ENCODE assay signal across 17 cellular contexts in the genomic region with DNA sequence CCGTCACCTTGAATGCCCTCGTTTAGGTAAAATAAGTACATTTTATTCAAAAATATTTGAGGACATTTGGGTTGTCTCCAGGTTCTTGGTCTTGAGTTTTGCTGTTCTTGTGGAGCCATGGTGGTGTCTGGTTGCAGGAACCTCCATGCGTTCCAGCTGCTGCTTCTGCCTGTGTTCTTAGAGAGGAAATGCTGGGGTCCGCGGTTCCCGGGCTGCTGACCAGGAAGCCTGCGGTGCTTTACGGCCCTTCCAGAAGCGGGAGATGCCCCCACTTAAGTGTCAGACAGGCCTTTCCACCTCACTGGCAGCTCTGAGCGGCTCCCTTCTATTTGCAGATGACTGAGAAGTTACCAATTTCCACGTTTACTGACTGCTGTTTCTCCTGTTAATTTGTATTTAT.
DNase-seq lines count a peak whose midpoint lies in the region; ATAC-seq, FAIRE-seq and TF ChIP-seq lines count a peak whose summit lies in the region.
"Had no signal": no experiment of that assay in that cellular context is flagged by ENCODE, and none has a peak within 500 bp of the region (broad histone marks: within the 10 kb centered on the region; RNA-seq: fewer than 3 reads in every experiment).

No MANE protein-coding gene starts in this region.

- no peak overlapping the region for H3K9ac ChIP-seq in muscle layer of colon (ENCODE audit: low read length)

- DNase-seq in left ventricle myocardium inferior (no peak), right cardiac atrium (no peak), choroid plexus epithelial cell (ENCODE audit: low read depth) (peak; percentile 78), NCI-H446 treated with DMSO at 0.1 percent for 48 hours (lab: John Stamatoyannopoulos, UW) (no peak), GM12891 (ENCODE audit: insufficient read length, low spot score) (no peak)
- no peak for DNase-seq in naive thymus-derived CD8-positive, alpha-beta T cell
- DNase-seq: activated B cell treated with CpG ODN at 0.5 μM for 24 hours; activated effector memory CD4-positive, alpha-beta T cell treated with Interleukin-2 at 50 U/mL for 16 hours; aorta; CD4-positive, alpha-beta memory T cell; HCEC 1CT; naive B cell; stimulated activated CD4-positive, alpha-beta T cell treated with anti-CD3 and anti-CD28 coated beads, Interleukin-1b, Interleukin-23, amount 100 ng/mL, for 48 hours had no signal

- no peaks in the 10 kb centered on the region for H3K9me3 Mint-ChIP-seq in naive thymus-derived CD8-positive, alpha-beta T cell
- H3K9me3 Mint-ChIP-seq: activated B cell treated with CpG ODN at 0.5 μM for 24 hours; CD4-positive, alpha-beta memory T cell; dendritic cell treated with granulocyte-macrophage colony-stimulating factor and Interleukin-4, amounts not matched to agents 40 ng/mL and 50 ng/mL, for 4 days; naive B cell had no signal

- intact Hi-C loops in left ventricle myocardium inferior (cut with micrococcal nuclease): no loop called here
- intact Hi-C loops in right cardiac atrium (cut with DNase I): loop anchor here in 1 of 4 donors (10.0 kb wide), 1 partner anchor 64 kb away; the partner anchor contains the start of gene LRP5

- no peak for FAIRE-seq in GM12891 (lab: Jason Lieb, UNC)

- TF ChIP-seq POLR2A in GM12891 (IDR thresholded peaks at IDR 0.05; ENCODE audit: low read depth, low read length): no peak

- ATAC-seq in right cardiac atrium: no peak
- ATAC-seq in naive thymus-derived CD8-positive, alpha-beta T cell: no peak
- ATAC-seq in HG03432 (IDR thresholded peaks at IDR 0.05; ENCODE audit: unreplicated experiment): no peak
- ATAC-seq: esophagus mucosa had no signal

- H3K36me3 ChIP-seq in left ventricle myocardium inferior (peaks cover 4% of the 10 kb centered on the region), muscle layer of colon (ENCODE audit: insufficient read depth, low read length) (peaks cover 4% of the 10 kb centered on the region)

- H3K4me3 ChIP-seq in left ventricle myocardium inferior: no peak overlapping the region
- no peak overlapping the region for H3K4me3 ChIP-seq in right cardiac atrium (ENCODE audit: low read length)
- no peak overlapping the region for H3K4me3 ChIP-seq in choroid plexus epithelial cell (ENCODE audit: low read depth, low read length)
- H3K4me3 ChIP-seq in muscle layer of colon (ENCODE audit: low read depth in 1 of 2, low read length in 2 of 2): no peak overlapping the region

- no peaks in the 10 kb centered on the region for H3K9me3 ChIP-seq in left ventricle myocardium inferior (replicated peaks)
- no peaks in the 10 kb centered on the region for H3K9me3 ChIP-seq in right cardiac atrium (ENCODE audit: control insufficient read depth, low read length)
- H3K9me3 ChIP-seq in muscle layer of colon (ENCODE audit: low read length): no peaks in the 10 kb centered on the region

- peaks cover 19 to 26% (median 22%) of the 10 kb centered on the region in 4 donors for H3K4me1 Mint-ChIP-seq in naive thymus-derived CD8-positive, alpha-beta T cell

- peak overlapping the region; percentile 87 for H3K27ac ChIP-seq in left ventricle myocardium inferior (replicated peaks)
- H3K27ac ChIP-seq in right cardiac atrium (ENCODE audit: low read length): no peak overlapping the region
- peak overlapping the region; percentile 12 for H3K27ac ChIP-seq in muscle layer of colon (ENCODE audit: low read depth, low read length)

- no peaks in the 10 kb centered on the region for H3K27me3 ChIP-seq in left ventricle myocardium inferior (ENCODE audit: low read depth)
- no peaks in the 10 kb centered on the region for H3K27me3 ChIP-seq in right cardiac atrium (ENCODE audit: control insufficient read depth, insufficient read depth)
- H3K27me3 ChIP-seq in muscle layer of colon (ENCODE audit: control insufficient read depth in 1 of 2, insufficient read depth in 2 of 2, low read length in 2 of 2): no peaks in the 10 kb centered on the region

- no peak overlapping the region for H3K4me3 Mint-ChIP-seq in naive thymus-derived CD8-positive, alpha-beta T cell
- H3K4me3 Mint-ChIP-seq: CD4-positive, alpha-beta memory T cell had no signal

- no peaks in the 10 kb centered on the region for H3K36me3 Mint-ChIP-seq in naive thymus-derived CD8-positive, alpha-beta T cell
- H3K36me3 Mint-ChIP-seq: CD4-positive, alpha-beta memory T cell; naive B cell had no signal

- H3K27ac Mint-ChIP-seq in naive thymus-derived CD8-positive, alpha-beta T cell: no peak overlapping the region

- TF ChIP-seq CTCF in left ventricle myocardium inferior (IDR thresholded peaks at IDR 0.05; ENCODE audit: borderline replicate concordance) (no peak), choroid plexus epithelial cell (conservative IDR thresholded peaks at IDR 0.05; ENCODE audit: low read depth, low read length) (no peak)

- POLR2A ChIA-PET in naive thymus-derived CD8-positive, alpha-beta T cell (lab: Charles Lee): no interaction called here

- H3K27me3 Mint-ChIP-seq in naive thymus-derived CD8-positive, alpha-beta T cell: peaks cover 0 to 11% (median 1%) of the 10 kb centered on the region in 5 donors

- H3K4me1 ChIP-seq in left ventricle myocardium inferior (peaks cover 99% of the 10 kb centered on the region), right cardiac atrium (ENCODE audit: control insufficient read depth, insufficient read depth, low read length) (peaks cover 29% of the 10 kb centered on the region), muscle layer of colon (ENCODE audit: insufficient read depth, low read length) (peaks cover 60% of the 10 kb centered on the region)

- WGBS in right cardiac atrium: 60% methylated on average over 11 of the region's 11 CpGs

TF ChIP-seq in GM12891, 5 proteins besides CTCF, POLR2A, EP300 and RAD21:
- TF ChIP-seq TAF1 (IDR thresholded peaks at IDR 0.05; ENCODE audit: low read depth, low read length) (no peak), POU2F2 (IDR thresholded peaks at IDR 0.05; ENCODE audit: low read depth, low read length) (no peak), POLR2AphosphoS5 (IDR thresholded peaks at IDR 0.05; ENCODE audit: low read depth, low read length) (no peak), SPI1 (IDR thresholded peaks at IDR 0.05; ENCODE audit: low read depth, low read length) (no peak), PAX5 (IDR thresholded peaks at IDR 0.05; ENCODE audit: insufficient read depth, low read length, severe bottlenecking) (no peak)
